18 cellular contexts compared by ENCODE assay signal in genomic region chr17:7038025-7038862, GRCh38. TPM values are rescaled to one million over a fixed set of nuclear protein-coding genes. Genes with fewer than 3 reads are reported as not detected.
DNase-seq lines count a peak whose midpoint lies in the region; TF ChIP-seq lines count a peak whose summit lies in the region.
"Had no signal": no experiment of that assay in that cellular context is flagged by ENCODE, and none has a peak within 500 bp of the region (broad histone marks: within the 10 kb centered on the region; RNA-seq: fewer than 3 reads in every experiment).

No MANE protein-coding gene starts in this region.

- no peak overlapping the region for H3K9ac ChIP-seq in Loucy (ENCODE audit: low read depth, low read length, poor library complexity, severe bottlenecking)
- H3K9ac ChIP-seq in neural progenitor cell, result no peak overlapping the region

- H3K4me2 ChIP-seq in Loucy (ENCODE audit: low read depth, low read length, poor library complexity, severe bottlenecking), result no peak overlapping the region
- H3K4me2 ChIP-seq in neural progenitor cell, result no peak overlapping the region

- no peaks in the 10 kb centered on the region for H3K36me3 ChIP-seq in Loucy (ENCODE audit: insufficient read depth, low read length)
- H3K36me3 ChIP-seq in neural progenitor cell, result no peaks in the 10 kb centered on the region
- H3K36me3 ChIP-seq: tibial artery had no signal

- H3K9me2 ChIP-seq in Loucy (replicated peaks; ENCODE audit: low read depth, low read length), result no peaks in the 10 kb centered on the region

- H3K4me1 ChIP-seq in Loucy (ENCODE audit: insufficient read depth, low read length, poor library complexity, severe bottlenecking) (peaks cover 13% of the 10 kb centered on the region), neural progenitor cell (peaks cover 12% of the 10 kb centered on the region)

- H3K27me3 Mint-ChIP-seq in T-helper 1 cell treated with Interleukin-12 subunit alpha and Interleukin-12 subunit beta and Interleukin-4 antibody, amounts not matched to agents 30 μg/mL and 1 μg/mL, for 36 hours (ENCODE audit: low read depth), result peaks cover 7% of the 10 kb centered on the region
- H3K27me3 Mint-ChIP-seq in brain (peaks cover 46% of the 10 kb centered on the region), neural progenitor cell (ENCODE audit: insufficient read depth, low read depth) (peaks cover 17% of the 10 kb centered on the region)

- peak; percentile 33; the same call in 1 of the 2 replicates for TF ChIP-seq CTCF in Loucy (conservative IDR thresholded peaks at IDR 0.05; ENCODE audit: low read length)
- TF ChIP-seq CTCF in brain (conservative IDR thresholded peaks at IDR 0.05), result no peak
- TF ChIP-seq CTCF in neural progenitor cell (IDR thresholded peaks at IDR 0.05), result peak; percentile 14

- DNase-seq in T-helper 1 cell, result no peak
- DNase-seq in neural progenitor cell (ENCODE audit: low spot score), result peak; percentile 32
- DNase-seq in DMS153 treated with DMSO at 0.1 percent for 48 hours (lab: John Stamatoyannopoulos, UW; ENCODE audit: unreplicated experiment), result no peak
- no peak for DNase-seq in cerebellar cortex (ENCODE audit: low spot score)
- DNase-seq in NCI-H748 treated with DMSO at 0.1 percent for 48 hours (lab: John Stamatoyannopoulos, UW), result no peak
- DNase-seq: activated effector memory CD4-positive, alpha-beta T cell treated with anti-CD3 and anti-CD28 coated beads, Interleukin-2, amount 50 U/mL, for 16 hours; hippocampal formation; IMR-90; NCI-H1417; NCI-H774; SIG-M5; tibial artery had no signal

- peaks cover 26% of the 10 kb centered on the region for H3K4me1 Mint-ChIP-seq in T-helper 1 cell treated with Interleukin-12 subunit alpha and Interleukin-12 subunit beta and Interleukin-4 antibody, amounts not matched to agents 30 μg/mL and 1 μg/mL, for 36 hours (ENCODE audit: low read depth)
- H3K4me1 Mint-ChIP-seq in brain (peaks cover 49% of the 10 kb centered on the region), neural progenitor cell (peaks cover 43% of the 10 kb centered on the region)

- H3K27ac ChIP-seq in neural progenitor cell, result no peak overlapping the region
- H3K27ac ChIP-seq: tibial artery had no signal

- H3K36me3 Mint-ChIP-seq in T-helper 1 cell treated with Interleukin-12 subunit alpha and Interleukin-12 subunit beta and Interleukin-4 antibody, amounts not matched to agents 30 μg/mL and 1 μg/mL, for 36 hours (ENCODE audit: low read depth), result peaks cover 10% of the 10 kb centered on the region
- H3K36me3 Mint-ChIP-seq in brain (no peaks in the 10 kb centered on the region), neural progenitor cell (no peaks in the 10 kb centered on the region)

- no peak overlapping the region for H2AFZ ChIP-seq in Loucy (ENCODE audit: low read length)
- no peak overlapping the region for H2AFZ ChIP-seq in neural progenitor cell (replicated peaks)

- H3F3A ChIP-seq in Loucy (ENCODE audit: low read depth), result 0 out of 2 replicates have a peak, but pooled peaks cover 7% of the 10 kb centered on the region
- peaks cover 17% of the 10 kb centered on the region for H3F3A ChIP-seq in neural progenitor cell (ENCODE audit: low read depth)

- H3K9me3 Mint-ChIP-seq in T-helper 1 cell treated with Interleukin-12 subunit alpha and Interleukin-12 subunit beta and Interleukin-4 antibody, amounts not matched to agents 30 μg/mL and 1 μg/mL, for 36 hours, result no peaks in the 10 kb centered on the region
- H3K9me3 Mint-ChIP-seq in brain, result no peaks in the 10 kb centered on the region
- H3K9me3 Mint-ChIP-seq in neural progenitor cell, result no peaks in the 10 kb centered on the region

- H3K27ac Mint-ChIP-seq in T-helper 1 cell treated with Interleukin-12 subunit alpha and Interleukin-12 subunit beta and Interleukin-4 antibody, amounts not matched to agents 30 μg/mL and 1 μg/mL, for 36 hours, result peak overlapping the region; percentile 62
- H3K27ac Mint-ChIP-seq in brain (peak overlapping the region in 1 of 5 experiments; percentile 30), neural progenitor cell (no peak overlapping the region)

- H3K4me3 ChIP-seq in Loucy (ENCODE audit: low read length, poor library complexity, severe bottlenecking) (no peak overlapping the region), neural progenitor cell (no peak overlapping the region)
- H3K4me3 ChIP-seq: lung, tibial artery had no signal

- peaks cover 10% of the 10 kb centered on the region for H3K79me2 ChIP-seq in Loucy (ENCODE audit: insufficient read depth, low read length)
- no peaks in the 10 kb centered on the region for H3K79me2 ChIP-seq in neural progenitor cell (ENCODE audit: low read depth)

- H4K20me1 ChIP-seq in Loucy (ENCODE audit: insufficient read depth, low read length, poor library complexity, severe bottlenecking) (no peaks in the 10 kb centered on the region), neural progenitor cell (ENCODE audit: low read depth) (peaks cover 38% of the 10 kb centered on the region)

- H3K9me3 ChIP-seq in Loucy (ENCODE audit: insufficient read depth, low read depth, low read length) (no peaks in the 10 kb centered on the region), neural progenitor cell (ENCODE audit: low read depth) (no peaks in the 10 kb centered on the region)
- H3K9me3 ChIP-seq: tibial artery had no signal

- peak overlapping the region; percentile 67 for H3K4me3 Mint-ChIP-seq in T-helper 1 cell treated with Interleukin-12 subunit alpha and Interleukin-12 subunit beta and Interleukin-4 antibody, amounts not matched to agents 30 μg/mL and 1 μg/mL, for 36 hours
- peak overlapping the region; percentile 15 to 97 (median 70) for H3K4me3 Mint-ChIP-seq in brain
- peak overlapping the region; percentile 17 for H3K4me3 Mint-ChIP-seq in neural progenitor cell

- H3K27me3 ChIP-seq in Loucy (ENCODE audit: insufficient read depth, low read length, poor library complexity, severe bottlenecking), result no peaks in the 10 kb centered on the region
- H3K27me3 ChIP-seq in neural progenitor cell, result peaks cover 48% of the 10 kb centered on the region

RNA-seq across cellular contexts. Expression of gene SLC16A13, which starts 2.4 kb away (rescaled TPM):
- 1.8 TPM for polyA plus RNA-seq in brain (ENCODE audit: insufficient read depth, low read depth, low replicate concordance)
- total RNA-seq in neural progenitor cell (ENCODE audit: low replicate concordance), result 1.4 TPM in 1 of 2 replicates, not detected in the other

RNA-seq across cellular contexts. Expression of gene SLC16A11, which starts 5.6 kb away (rescaled TPM):
- polyA plus RNA-seq in brain (ENCODE audit: insufficient read depth, low read depth, low replicate concordance), result 3.4 TPM
- not detected in 2 replicates for total RNA-seq in neural progenitor cell (ENCODE audit: low replicate concordance)
- total RNA-seq: A172, IMR-90 had no signal
- polyA plus RNA-seq: IMR-90 had no signal

RNA-seq across cellular contexts. Expression of gene BCL6B, which starts 15.4 kb away (rescaled TPM):
- polyA plus RNA-seq in brain (ENCODE audit: insufficient read depth, low read depth, low replicate concordance), result 2.9 TPM
- 3.8 and 5.3 TPM in 2 replicates for total RNA-seq in neural progenitor cell (ENCODE audit: low replicate concordance)
- total RNA-seq: IMR-90, osteocyte had no signal
- polyA plus RNA-seq: IMR-90 had no signal

RNA-seq across cellular contexts. Expression of gene RNASEK, which starts 25.8 kb away (rescaled TPM):
- 746 TPM for polyA plus RNA-seq in brain (ENCODE audit: insufficient read depth, low read depth, low replicate concordance)
- total RNA-seq in neural progenitor cell (ENCODE audit: low replicate concordance), result 104 and 137 TPM in 2 replicates

RNA-seq across cellular contexts. Expression of gene CLEC10A, which starts 41.8 kb away (rescaled TPM):
- polyA plus RNA-seq in brain (ENCODE audit: insufficient read depth, low read depth, low replicate concordance), result not detected
- not detected in 2 replicates for total RNA-seq in neural progenitor cell (ENCODE audit: low replicate concordance)
- total RNA-seq: A172, IMR-90, osteocyte had no signal
- polyA plus RNA-seq: IMR-90 had no signal

Comparison
In these comparisons a context has a peak if more than half of its experiments do, and no peak if none do; other contexts are left out.
1. H3K4me3 Mint-ChIP-seq: peak in every context shown above with its lines; median percentile 70 in brain; 67 in T-helper 1 cell treated with Interleukin-12 subunit alpha and Interleukin-12 subunit beta and Interleukin-4 antibody, amounts not matched to agents 30 μg/mL and 1 μg/mL, for 36 hours; 17 in neural progenitor cell.
2. CTCF ChIP-seq: peak in Loucy (single experiment) and neural progenitor cell (single experiment); none in brain (0 of 2).